ENCODE assay signal across 23 cellular contexts in genomic region chr2:204018717-204019116, GRCh38.
DNase-seq lines count a peak whose midpoint lies in the region; ATAC-seq lines count a peak whose summit lies in the region.
"Had no signal": no experiment of that assay in that cellular context is flagged by ENCODE, and none has a peak within 500 bp of the region (broad histone marks: within the 10 kb centered on the region; RNA-seq: fewer than 3 reads in every experiment).

No MANE protein-coding gene starts in this region.

- peaks cover 20% of the 10 kb centered on the region for H3K9me3 Mint-ChIP-seq in activated CD4-positive, alpha-beta T cell treated with anti-CD3 and anti-CD28 coated beads for 36 hours (ENCODE audit: low read depth)
- peaks cover 5% of the 10 kb centered on the region for H3K9me3 Mint-ChIP-seq in activated naive CD4-positive, alpha-beta T cell treated with anti-CD3 and anti-CD28 coated beads, Interleukin-2, amount 50 U/mL, for 24 hours
- H3K9me3 Mint-ChIP-seq in activated T-helper 1 cell treated with anti-CD3 and anti-CD28 coated beads, Interleukin-12 subunit alpha, Interleukin-12 subunit beta, Interleukin-2, Interleukin-4 antibody, amounts not matched to agents 30 ng/mL and 10 ng/mL and 1 ng/mL, durations not matched to agents 14 hours and 24 hours and 36 hours: peaks cover 42% of the 10 kb centered on the region
- peaks cover 2% of the 10 kb centered on the region for H3K9me3 Mint-ChIP-seq in stimulated activated effector memory CD8-positive, alpha-beta T cell treated with anti-CD3 and anti-CD28 coated beads, Interleukin-12 subunit alpha, Interleukin-12 subunit beta, amount 100 ng/mL, for 72 hours
- H3K9me3 Mint-ChIP-seq: CD8-positive, alpha-beta T cell had no signal

- peaks cover 12% of the 10 kb centered on the region for H3K36me3 Mint-ChIP-seq in activated CD4-positive, alpha-beta T cell treated with anti-CD3 and anti-CD28 coated beads for 36 hours (ENCODE audit: low read depth)
- peaks cover 4% of the 10 kb centered on the region for H3K36me3 Mint-ChIP-seq in activated naive CD4-positive, alpha-beta T cell treated with anti-CD3 and anti-CD28 coated beads, Interleukin-2, amount 50 U/mL, for 24 hours
- peaks cover 17% of the 10 kb centered on the region for H3K36me3 Mint-ChIP-seq in activated T-helper 1 cell treated with anti-CD3 and anti-CD28 coated beads, Interleukin-12 subunit alpha, Interleukin-12 subunit beta, Interleukin-2, Interleukin-4 antibody, amounts not matched to agents 30 ng/mL and 10 ng/mL and 1 ng/mL, durations not matched to agents 14 hours and 24 hours and 36 hours (ENCODE audit: low read depth)
- peaks cover 8% of the 10 kb centered on the region for H3K36me3 Mint-ChIP-seq in stimulated activated effector memory CD8-positive, alpha-beta T cell treated with anti-CD3 and anti-CD28 coated beads, Interleukin-12 subunit alpha, Interleukin-12 subunit beta, amount 100 ng/mL, for 72 hours
- H3K36me3 Mint-ChIP-seq: CD8-positive, alpha-beta T cell had no signal

- intact Hi-C loops in activated CD4-positive, alpha-beta T cell treated with anti-CD3 and anti-CD28 coated beads for 36 hours (cut with DNase I, micrococcal nuclease): loop anchor here (1.0 to 5.0 kb wide), 12 partner anchors 8 to 286 kb away; no protein-coding TSS in a partner anchor
- intact Hi-C loops in activated T-helper 1 cell treated with anti-CD3 and anti-CD28 coated beads, Interleukin-12 subunit alpha, Interleukin-12 subunit beta, Interleukin-2, Interleukin-4 antibody, amounts not matched to agents 30 ng/mL and 10 ng/mL and 1 ng/mL, durations not matched to agents 14 hours and 24 hours and 36 hours (cut with micrococcal nuclease): loop anchor here (1.0 to 10.0 kb wide), 16 partner anchors 9 to 1686 kb away; partner anchors contain the start of gene FAM117B

- H3K27me3 Mint-ChIP-seq in activated CD4-positive, alpha-beta T cell treated with anti-CD3 and anti-CD28 coated beads for 36 hours: no peaks in the 10 kb centered on the region
- H3K27me3 Mint-ChIP-seq in activated naive CD4-positive, alpha-beta T cell treated with anti-CD3 and anti-CD28 coated beads, Interleukin-2, amount 50 U/mL, for 24 hours: no peaks in the 10 kb centered on the region
- no peaks in the 10 kb centered on the region for H3K27me3 Mint-ChIP-seq in activated T-helper 1 cell treated with anti-CD3 and anti-CD28 coated beads, Interleukin-12 subunit alpha, Interleukin-12 subunit beta, Interleukin-2, Interleukin-4 antibody, amounts not matched to agents 30 ng/mL and 10 ng/mL and 1 ng/mL, durations not matched to agents 14 hours and 24 hours and 36 hours (ENCODE audit: insufficient read depth)

- CTCF ChIA-PET in activated CD4-positive, alpha-beta T cell treated with anti-CD3 and anti-CD28 coated beads for 36 hours (lab: Charles Lee): interaction anchor here (0.5 to 1.2 kb wide), 5 partner anchors 12 to 191 kb away, joined by 3 to 4 read pairs (median 3); no protein-coding TSS in a partner anchor

- ATAC-seq in activated CD4-positive, alpha-beta T cell treated with anti-CD3 and anti-CD28 coated beads for 36 hours: no peak
- ATAC-seq in stimulated activated effector memory CD8-positive, alpha-beta T cell treated with anti-CD3 and anti-CD28 coated beads, Interleukin-12 subunit alpha, Interleukin-12 subunit beta, amount 100 ng/mL, for 72 hours: no peak
- ATAC-seq: CD8-positive, alpha-beta T cell; HCT116; Right ventricle myocardium inferior had no signal

- no peak for DNase-seq in activated CD4-positive, alpha-beta T cell treated with anti-CD3 and anti-CD28 coated beads for 36 hours
- DNase-seq in activated CD4-positive, alpha-beta T cell treated with anti-CD3 and anti-CD28 coated beads for 1 hour: no peak
- no peak for DNase-seq in activated naive CD4-positive, alpha-beta T cell treated with anti-CD3 and anti-CD28 coated beads, Interleukin-2, amount 50 U/mL, for 16 hours
- DNase-seq in activated T-helper 1 cell treated with anti-CD3 and anti-CD28 coated beads, Interleukin-12 subunit alpha, Interleukin-12 subunit beta, Interleukin-2, Interleukin-4 antibody, amounts not matched to agents 30 ng/mL and 10 ng/mL and 1 ng/mL, durations not matched to agents 14 hours and 24 hours and 36 hours (ENCODE audit: low spot score): no peak
- DNase-seq in stimulated activated effector memory CD8-positive, alpha-beta T cell treated with anti-CD3 and anti-CD28 coated beads, Interleukin-12 subunit alpha, Interleukin-12 subunit beta, amount 100 ng/mL, for 72 hours (ENCODE audit: low spot score in 2 of 2): no peak
- no peak for DNase-seq in central memory CD4-positive, alpha-beta T cell
- DNase-seq in T-helper 9 cell: no peak
- DNase-seq: 8988T; C1 segment of cervical spinal cord; CD8-positive, alpha-beta T cell; DMS53; EL; GF-D8; KG1; NCI-H1092; NCI-H1436 treated with DMSO at 0.1 percent for 48 hours; NCI-H2029 treated with DMSO at 0.1 percent for 48 hours; NCI-H226; NCI-H524 treated with DMSO at 0.1 percent for 48 hours; NCI-H82 had no signal

- peaks cover 84% of the 10 kb centered on the region for H3K4me1 Mint-ChIP-seq in activated CD4-positive, alpha-beta T cell treated with anti-CD3 and anti-CD28 coated beads for 36 hours
- peaks cover 36% of the 10 kb centered on the region for H3K4me1 Mint-ChIP-seq in activated naive CD4-positive, alpha-beta T cell treated with anti-CD3 and anti-CD28 coated beads, Interleukin-2, amount 50 U/mL, for 24 hours
- H3K4me1 Mint-ChIP-seq in activated T-helper 1 cell treated with anti-CD3 and anti-CD28 coated beads, Interleukin-12 subunit alpha, Interleukin-12 subunit beta, Interleukin-2, Interleukin-4 antibody, amounts not matched to agents 30 ng/mL and 10 ng/mL and 1 ng/mL, durations not matched to agents 14 hours and 24 hours and 36 hours (ENCODE audit: low read depth): peaks cover 88% of the 10 kb centered on the region
- H3K4me1 Mint-ChIP-seq in stimulated activated effector memory CD8-positive, alpha-beta T cell treated with anti-CD3 and anti-CD28 coated beads, Interleukin-12 subunit alpha, Interleukin-12 subunit beta, amount 100 ng/mL, for 72 hours: peaks cover 47% of the 10 kb centered on the region

- peak overlapping the region; percentile 89 for H3K27ac Mint-ChIP-seq in activated CD4-positive, alpha-beta T cell treated with anti-CD3 and anti-CD28 coated beads for 36 hours
- H3K27ac Mint-ChIP-seq in activated naive CD4-positive, alpha-beta T cell treated with anti-CD3 and anti-CD28 coated beads, Interleukin-2, amount 50 U/mL, for 24 hours: peak overlapping the region; percentile 49
- H3K27ac Mint-ChIP-seq in activated T-helper 1 cell treated with anti-CD3 and anti-CD28 coated beads, Interleukin-12 subunit alpha, Interleukin-12 subunit beta, Interleukin-2, Interleukin-4 antibody, amounts not matched to agents 30 ng/mL and 10 ng/mL and 1 ng/mL, durations not matched to agents 14 hours and 24 hours and 36 hours: peak overlapping the region; percentile 67
- peak overlapping the region; percentile 90 for H3K27ac Mint-ChIP-seq in stimulated activated effector memory CD8-positive, alpha-beta T cell treated with anti-CD3 and anti-CD28 coated beads, Interleukin-12 subunit alpha, Interleukin-12 subunit beta, amount 100 ng/mL, for 72 hours
- H3K27ac Mint-ChIP-seq: CD8-positive, alpha-beta T cell had no signal

- POLR2A ChIA-PET in activated CD4-positive, alpha-beta T cell treated with anti-CD3 and anti-CD28 coated beads for 36 hours (lab: Charles Lee): no interaction called here

- H3K4me3 Mint-ChIP-seq in activated CD4-positive, alpha-beta T cell treated with anti-CD3 and anti-CD28 coated beads for 36 hours: no peak overlapping the region
- H3K4me3 Mint-ChIP-seq in activated naive CD4-positive, alpha-beta T cell treated with anti-CD3 and anti-CD28 coated beads, Interleukin-2, amount 50 U/mL, for 24 hours: no peak overlapping the region
- H3K4me3 Mint-ChIP-seq in activated T-helper 1 cell treated with anti-CD3 and anti-CD28 coated beads, Interleukin-12 subunit alpha, Interleukin-12 subunit beta, Interleukin-2, Interleukin-4 antibody, amounts not matched to agents 30 ng/mL and 10 ng/mL and 1 ng/mL, durations not matched to agents 14 hours and 24 hours and 36 hours: no peak overlapping the region
- H3K4me3 Mint-ChIP-seq in stimulated activated effector memory CD8-positive, alpha-beta T cell treated with anti-CD3 and anti-CD28 coated beads, Interleukin-12 subunit alpha, Interleukin-12 subunit beta, amount 100 ng/mL, for 72 hours: no peak overlapping the region
- H3K4me3 Mint-ChIP-seq: CD8-positive, alpha-beta T cell had no signal
